1 cellular context compared by ENCODE assay signal in genomic region chr7:117941138-117941810, GRCh38.
A peak's percentile ranks its signal among the peaks of the same experiment; 100 is the strongest.
TF ChIP-seq lines count a peak whose summit lies in the region.

No MANE protein-coding gene starts in this region.

TF ChIP-seq in K562, 482 proteins besides CTCF, POLR2A, EP300 and RAD21 (continued from another document and continues in another):
- peak in 1 of 3 experiments; percentile 56; a peak in 1 of 6 replicates for TF ChIP-seq ZBTB11 (CRISPR knock-in tag; IDR thresholded peaks at IDR 0.05)
- TF ChIP-seq ELF4 (CRISPR knock-in tag; IDR thresholded peaks at IDR 0.05) = peak; percentile 81
- peak; percentile 45; the same call in 1 of the 2 replicates for TF ChIP-seq MTA1 (IDR thresholded peaks at IDR 0.05; ENCODE audit: borderline replicate concordance)
- no peak for TF ChIP-seq ZFP91 (CRISPR knock-in tag; IDR thresholded peaks at IDR 0.05)
- no peak for TF ChIP-seq ZBTB34 (CRISPR knock-in tag; IDR thresholded peaks at IDR 0.05)
- TF ChIP-seq ZNF175 (CRISPR knock-in tag; IDR thresholded peaks at IDR 0.05; ENCODE audit: low read depth) = peak; percentile 93
- no peak for TF ChIP-seq LARP7 (IDR thresholded peaks at IDR 0.05)
- TF ChIP-seq ARNT (IDR thresholded peaks at IDR 0.05) = peak in 1 of 2 experiments; percentile 47; a peak in 1 of 4 replicates
- TF ChIP-seq TRIM28 (IDR thresholded peaks at IDR 0.05) = no peak
- peak; percentile 79; the same call in 1 of the 2 replicates for TF ChIP-seq SMARCE1 (IDR thresholded peaks at IDR 0.05)
- 0 out of 2 replicates have a peak, but pooled peaks have one; percentile 23 for TF ChIP-seq KAT7 (CRISPR knock-in tag; IDR thresholded peaks at IDR 0.05; ENCODE audit: borderline replicate concordance)
- TF ChIP-seq MTA2 (IDR thresholded peaks at IDR 0.05; ENCODE audit: low read depth) = peak; percentile 73
- no peak for TF ChIP-seq GMEB1 (CRISPR knock-in tag; IDR thresholded peaks at IDR 0.05)
- TF ChIP-seq OTX1 (CRISPR knock-in tag; IDR thresholded peaks at IDR 0.05) = no peak
- TF ChIP-seq HES1 (IDR thresholded peaks at IDR 0.05; ENCODE audit: low read depth) = peak; percentile 59; the same call in 1 of the 2 replicates
- peak; percentile 7; the same call in 1 of the 2 replicates for TF ChIP-seq BHLHE40 (IDR thresholded peaks at IDR 0.05; ENCODE audit: low read length)
- TF ChIP-seq CEBPG (CRISPR knock-in tag; IDR thresholded peaks at IDR 0.05) = peak; percentile 89
- peak; percentile 83 to 93 for TF ChIP-seq CEBPG (tag; conservative IDR thresholded peaks at IDR 0.05 in 1 of 2, IDR thresholded peaks at IDR 0.05 in 1 of 2)
- no peak for TF ChIP-seq EWSR1 (IDR thresholded peaks at IDR 0.05; ENCODE audit: borderline replicate concordance, low read depth, partially characterized antibody)
- no peak for TF ChIP-seq ZNF740 (CRISPR knock-in tag; IDR thresholded peaks at IDR 0.05)
- no peak for TF ChIP-seq ZNF740 (tag; IDR thresholded peaks at IDR 0.05)
- no peak for TF ChIP-seq ZNF507 (tag; conservative IDR thresholded peaks at IDR 0.05)
- peak; percentile 97 for TF ChIP-seq TEAD4 (IDR thresholded peaks at IDR 0.05; ENCODE audit: low read length)
- TF ChIP-seq TEAD4 (CRISPR knock-in tag; IDR thresholded peaks at IDR 0.05; ENCODE audit: borderline replicate concordance) = no peak
- TF ChIP-seq RNF2 (IDR thresholded peaks at IDR 0.05) = 0 out of 2 replicates have a peak, but pooled peaks have one; percentile 30
- no peak for TF ChIP-seq RBM34 (IDR thresholded peaks at IDR 0.05; ENCODE audit: borderline replicate concordance, insufficient read depth, low read length)
- TF ChIP-seq ZKSCAN8 (CRISPR knock-in tag; IDR thresholded peaks at IDR 0.05) = peak; percentile 51; the same call in 1 of the 2 replicates
- TF ChIP-seq HMBOX1 (IDR thresholded peaks at IDR 0.05) = peak; percentile 79
- no peak for TF ChIP-seq RHOXF2B (CRISPR knock-in tag; conservative IDR thresholded peaks at IDR 0.05)
- TF ChIP-seq ZNF174 (CRISPR knock-in tag; IDR thresholded peaks at IDR 0.05) = no peak
- no peak for TF ChIP-seq JUND (IDR thresholded peaks at IDR 0.05; ENCODE audit: borderline replicate concordance, low read depth, low read length)
- no peak for TF ChIP-seq JUND (tag; IDR thresholded peaks at IDR 0.05; ENCODE audit: borderline replicate concordance, low read depth, low read length)
- TF ChIP-seq EGR1 (conservative IDR thresholded peaks at IDR 0.05) = no peak
- peak; percentile 97 for TF ChIP-seq LCOR (CRISPR knock-in tag; IDR thresholded peaks at IDR 0.05)
- TF ChIP-seq ZNF583 (CRISPR knock-in tag; IDR thresholded peaks at IDR 0.05) = no peak
- peak; percentile 83 for TF ChIP-seq ZNF589 (CRISPR knock-in tag; IDR thresholded peaks at IDR 0.05; ENCODE audit: low read depth)
- peak; percentile 88 for TF ChIP-seq LEF1 (IDR thresholded peaks at IDR 0.05)
- no peak for TF ChIP-seq KLF10 (CRISPR knock-in tag; IDR thresholded peaks at IDR 0.05)
- peak; percentile 60; the same call in 1 of the 2 replicates for TF ChIP-seq ZSCAN32 (CRISPR knock-in tag; IDR thresholded peaks at IDR 0.05)
- no peak for TF ChIP-seq ATF6 (CRISPR knock-in tag; IDR thresholded peaks at IDR 0.05)
- peak; percentile 45; the same call in 1 of the 2 replicates for TF ChIP-seq VEZF1 (CRISPR knock-in tag; IDR thresholded peaks at IDR 0.05)
- TF ChIP-seq GABPA (tag; conservative IDR thresholded peaks at IDR 0.05; ENCODE audit: low read depth) = 0 out of 2 replicates have a peak, but pooled peaks have one; percentile 27
- peak; percentile 95 for TF ChIP-seq ARID1B (IDR thresholded peaks at IDR 0.05)
- TF ChIP-seq CHD2 (IDR thresholded peaks at IDR 0.05; ENCODE audit: low read depth, low read length) = no peak
- TF ChIP-seq MEF2D (tag; conservative IDR thresholded peaks at IDR 0.05; ENCODE audit: low read depth) = peak; percentile 78
- TF ChIP-seq HDAC3 (IDR thresholded peaks at IDR 0.05; ENCODE audit: borderline replicate concordance, partially characterized antibody) = peak; percentile 72
- TF ChIP-seq MAZ (CRISPR knock-in tag; conservative IDR thresholded peaks at IDR 0.05 in 1 of 2, IDR thresholded peaks at IDR 0.05 in 1 of 2) = peak in 1 of 2 experiments; percentile 71; a peak in 2 of 4 replicates
- TF ChIP-seq ZNF584 (CRISPR knock-in tag; IDR thresholded peaks at IDR 0.05; ENCODE audit: low read depth) = peak; percentile 78
- TF ChIP-seq HMG20A (CRISPR knock-in tag; conservative IDR thresholded peaks at IDR 0.05) = no peak
- TF ChIP-seq NRF1 (conservative IDR thresholded peaks at IDR 0.05 in 1 of 2, IDR thresholded peaks at IDR 0.05 in 1 of 2) = no peak
- peak; percentile 75; the same call in 1 of the 2 replicates for TF ChIP-seq FOXM1 (IDR thresholded peaks at IDR 0.05; ENCODE audit: low read depth)
- TF ChIP-seq FOXM1 (CRISPR knock-in tag; IDR thresholded peaks at IDR 0.05; ENCODE audit: low read depth) = no peak
- no peak for TF ChIP-seq NFRKB (IDR thresholded peaks at IDR 0.05; ENCODE audit: low read depth)
- TF ChIP-seq ZBED1 (IDR thresholded peaks at IDR 0.05) = peak; percentile 31; the same call in 1 of the 2 replicates
- TF ChIP-seq ZNF639 (CRISPR knock-in tag; conservative IDR thresholded peaks at IDR 0.05 in 1 of 2, IDR thresholded peaks at IDR 0.05 in 1 of 2) = peak in 1 of 2 experiments; percentile 43; a peak in 1 of 4 replicates
